13 cellular contexts compared by ENCODE assay signal in the genomic region with DNA sequence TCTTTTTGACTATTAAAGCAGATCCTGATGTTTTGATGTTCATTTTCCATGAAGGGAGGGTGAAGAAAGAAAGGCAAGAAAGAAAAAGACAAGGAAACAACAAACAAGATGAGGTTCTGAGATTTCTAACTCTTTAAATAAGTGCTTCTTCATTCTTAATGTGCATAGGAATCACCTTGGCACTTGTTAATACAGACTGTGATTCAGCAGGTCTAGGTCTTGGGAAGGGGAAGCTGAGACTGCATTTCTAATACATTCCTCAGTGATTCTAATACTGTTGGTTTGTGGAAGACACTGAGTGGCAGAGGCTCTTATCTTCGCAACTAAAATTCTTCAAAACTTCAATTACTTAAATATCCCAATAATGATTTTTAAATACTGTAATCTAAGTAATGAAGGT.
A peak's percentile ranks its signal among the peaks of the same experiment; 100 is the strongest.
DNase-seq lines count a peak whose midpoint lies in the region; ATAC-seq and TF ChIP-seq lines count a peak whose summit lies in the region.
"Had no signal": no experiment of that assay in that cellular context is flagged by ENCODE, and none has a peak within 500 bp of the region (broad histone marks: within the 10 kb centered on the region; RNA-seq: fewer than 3 reads in every experiment).

No MANE protein-coding gene starts in this region.

- H3F3A ChIP-seq in GM23248 (ENCODE audit: insufficient read depth), result peaks cover 36% of the 10 kb centered on the region

- no peaks in the 10 kb centered on the region for H3K27me3 ChIP-seq in GM23248 (replicated peaks; ENCODE audit: insufficient read depth)
- no peaks in the 10 kb centered on the region for H3K27me3 ChIP-seq in skeletal muscle satellite cell (ENCODE audit: control insufficient read depth, insufficient read depth, low read length)
- no peaks in the 10 kb centered on the region for H3K27me3 ChIP-seq in esophagus squamous epithelium
- H3K27me3 ChIP-seq: ascending aorta, tibial artery had no signal

- H3K4me2 ChIP-seq in GM23248 (ENCODE audit: unreplicated experiment), result peak overlapping the region; percentile 19
- H3K4me2 ChIP-seq in skeletal muscle satellite cell (ENCODE audit: low read length), result peak overlapping the region; percentile 29

- in situ Hi-C loops in GM23248 (cut with MboI), result no loop called here

- no peaks in the 10 kb centered on the region for H3K27me3 Mint-ChIP-seq in stimulated activated naive B cell treated with anti-CD40 and anti-IgM and Interleukin-4, amounts not matched to agents 10 μg/mL and 1 μg/mL and 100 μg/mL, for 72 hours
- H3K27me3 Mint-ChIP-seq: progenitor cell of endocrine pancreas had no signal

- H3K79me2 ChIP-seq in GM23248 (ENCODE audit: insufficient read depth), result no peaks in the 10 kb centered on the region

- ATAC-seq in stimulated activated naive B cell treated with anti-CD40 and anti-IgM and Interleukin-4, amounts not matched to agents 10 μg/mL and 1 μg/mL and 100 μg/mL, for 72 hours (replicated peaks), result no peak

- DNase-seq in GM23248, result peak; percentile 58
- peak; percentile 71 for DNase-seq in amniotic epithelial cell (ENCODE audit: low read depth)
- DNase-seq in glomerular visceral epithelial cell (ENCODE audit: extremely low spot score), result peak; percentile 60
- DNase-seq in esophagus squamous epithelium (lab: John Stamatoyannopoulos, UW), result no peak
- no peak for DNase-seq in SW480 (ENCODE audit: low spot score)
- DNase-seq in stimulated activated naive B cell treated with anti-CD40 and anti-IgM and Interleukin-4, amounts not matched to agents 10 μg/mL and 1 μg/mL and 100 μg/mL, for 72 hours, result no peak
- DNase-seq in stimulated activated CD4-positive, alpha-beta T cell treated with anti-CD3 and anti-CD28 coated beads, Interleukin-4, amount 100 ng/mL, for 4 hours, result no peak
- DNase-seq: KG1, tibial artery had no signal

- H3K9me3 ChIP-seq in GM23248 (ENCODE audit: low read depth) (no peaks in the 10 kb centered on the region), skeletal muscle satellite cell (replicated peaks; ENCODE audit: low read length) (no peaks in the 10 kb centered on the region), esophagus squamous epithelium (peaks cover 0 to 3% (median 0%) of the 10 kb centered on the region in 3 donors)
- H3K9me3 ChIP-seq: ascending aorta, tibial artery had no signal

- H3K9me2 ChIP-seq in GM23248 (ENCODE audit: insufficient read depth), result no peaks in the 10 kb centered on the region

- H3K27ac ChIP-seq in GM23248, result peak overlapping the region; percentile 75
- H3K27ac ChIP-seq in esophagus squamous epithelium, result peak overlapping the region in 1 of 4 donors; percentile 7
- H3K27ac ChIP-seq: C4-2B had no signal

- no peak for TF ChIP-seq POLR2A in esophagus squamous epithelium (IDR thresholded peaks at IDR 0.05)

- no peaks in the 10 kb centered on the region for H4K20me1 ChIP-seq in GM23248 (ENCODE audit: insufficient read depth)

- peaks cover 0 to 4% of the 10 kb centered on the region in 2 donors for H3K4me1 Mint-ChIP-seq in stimulated activated naive B cell treated with anti-CD40 and anti-IgM and Interleukin-4, amounts not matched to agents 10 μg/mL and 1 μg/mL and 100 μg/mL, for 72 hours

- H3K36me3 ChIP-seq in GM23248 (ENCODE audit: low read depth) (no peaks in the 10 kb centered on the region), skeletal muscle satellite cell (ENCODE audit: insufficient read depth, low read length) (no peaks in the 10 kb centered on the region), esophagus squamous epithelium (peaks cover 0 to 12% (median 0%) of the 10 kb centered on the region in 3 donors)

- peaks cover 0 to 1% of the 10 kb centered on the region in 2 donors for H3K36me3 Mint-ChIP-seq in stimulated activated naive B cell treated with anti-CD40 and anti-IgM and Interleukin-4, amounts not matched to agents 10 μg/mL and 1 μg/mL and 100 μg/mL, for 72 hours

- no peak for TF ChIP-seq CTCF in esophagus squamous epithelium (IDR thresholded peaks at IDR 0.05)

- peaks cover 0 to 3% of the 10 kb centered on the region in 2 donors for H3K9me3 Mint-ChIP-seq in stimulated activated naive B cell treated with anti-CD40 and anti-IgM and Interleukin-4, amounts not matched to agents 10 μg/mL and 1 μg/mL and 100 μg/mL, for 72 hours

- H3K4me1 ChIP-seq in GM23248 (ENCODE audit: insufficient read depth), result peaks cover 25% of the 10 kb centered on the region
- peaks cover 22% of the 10 kb centered on the region for H3K4me1 ChIP-seq in skeletal muscle satellite cell (ENCODE audit: control insufficient read depth, insufficient read depth, low read length)
- peaks cover 0 to 11% (median 3%) of the 10 kb centered on the region in 3 donors for H3K4me1 ChIP-seq in esophagus squamous epithelium

- H3K4me3 Mint-ChIP-seq in stimulated activated naive B cell treated with anti-CD40 and anti-IgM and Interleukin-4, amounts not matched to agents 10 μg/mL and 1 μg/mL and 100 μg/mL, for 72 hours, result no peak overlapping the region

- H3K9ac ChIP-seq in GM23248, result peak overlapping the region; percentile 8; the same call in 1 of the 2 replicates
- peak overlapping the region; percentile 10 for H3K9ac ChIP-seq in skeletal muscle satellite cell (ENCODE audit: low read depth, low read length)

- H3K4me3 ChIP-seq in GM23248 (no peak overlapping the region), skeletal muscle satellite cell (ENCODE audit: low read length) (no peak overlapping the region), esophagus squamous epithelium (no peak overlapping the region)
- H3K4me3 ChIP-seq: ascending aorta, tibial artery had no signal

- no peak overlapping the region for H2AFZ ChIP-seq in GM23248

- WGBS in GM23248 (ENCODE audit: low coverage in 1 of 2, low lambda C conversion rate in 2 of 2, missing lambda C conversion rate in 2 of 2), 2 experiments, result 91 to 100% methylated on average over 1 of the region's 1 CpG
- WGBS in esophagus squamous epithelium, 2 donors, result 86 to 88% methylated on average over 1 of the region's 1 CpG

- intact Hi-C loops in esophagus squamous epithelium (cut with DNase I), result no loop called here

- H3K27ac Mint-ChIP-seq in stimulated activated naive B cell treated with anti-CD40 and anti-IgM and Interleukin-4, amounts not matched to agents 10 μg/mL and 1 μg/mL and 100 μg/mL, for 72 hours, result no peak overlapping the region
- H3K27ac Mint-ChIP-seq: progenitor cell of endocrine pancreas had no signal

Comparison
In these comparisons a context has a peak if more than half of its experiments do, and no peak if none do; other contexts are left out.
1. DNase-seq: peak in GM23248 (single experiment), amniotic epithelial cell (single experiment) and glomerular visceral epithelial cell (single experiment); none in esophagus squamous epithelium (single experiment), SW480 (single experiment), stimulated activated naive B cell treated with anti-CD40 and anti-IgM and Interleukin-4, amounts not matched to agents 10 μg/mL and 1 μg/mL and 100 μg/mL, for 72 hours (single experiment) and stimulated activated CD4-positive, alpha-beta T cell treated with anti-CD3 and anti-CD28 coated beads, Interleukin-4, amount 100 ng/mL, for 4 hours (0 of 2).